1 cellular context compared by ENCODE assay signal in genomic region chr11:64743591-64744543, GRCh38.
A peak's percentile ranks its signal among the peaks of the same experiment; 100 is the strongest.
TF ChIP-seq lines count a peak whose summit lies in the region.

Gene RASGRP2 (minus strand): TSS chr11:64744142. CDS start chr11:64742866, 1,276 bp downstream.

TF ChIP-seq in K562, 482 proteins besides CTCF, POLR2A, EP300 and RAD21 (continued from another document and continues in another):
- TF ChIP-seq MGA (IDR thresholded peaks at IDR 0.05): no peak
- no peak for TF ChIP-seq KAT8 (IDR thresholded peaks at IDR 0.05; ENCODE audit: low read depth)
- TF ChIP-seq NR4A1 (CRISPR knock-in tag; IDR thresholded peaks at IDR 0.05): no peak
- no peak for TF ChIP-seq NR4A1 (tag; IDR thresholded peaks at IDR 0.05)
- no peak for TF ChIP-seq SP2 (IDR thresholded peaks at IDR 0.05; ENCODE audit: extremely low read depth, low read depth, low read length, poor library complexity, severe bottlenecking)
- TF ChIP-seq ZNF507 (tag; conservative IDR thresholded peaks at IDR 0.05): no peak
- TF ChIP-seq SLC30A9 (CRISPR knock-in tag; IDR thresholded peaks at IDR 0.05): no peak
- peak; percentile 96 for TF ChIP-seq BCOR (IDR thresholded peaks at IDR 0.05)
- TF ChIP-seq, protein P1, sequence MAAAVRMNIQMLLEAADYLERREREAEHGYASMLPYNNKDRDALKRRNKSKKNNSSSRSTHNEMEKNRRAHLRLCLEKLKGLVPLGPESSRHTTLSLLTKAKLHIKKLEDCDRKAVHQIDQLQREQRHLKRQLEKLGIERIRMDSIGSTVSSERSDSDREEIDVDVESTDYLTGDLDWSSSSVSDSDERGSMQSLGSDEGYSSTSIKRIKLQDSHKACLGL (CRISPR knock-in tag; IDR thresholded peaks at IDR 0.05; ENCODE audit: borderline replicate concordance, poor library complexity, severe bottlenecking): no peak
- no peak for TF ChIP-seq POLR2B (IDR thresholded peaks at IDR 0.05; ENCODE audit: low read depth, partially characterized antibody)
- peak; percentile 65 for TF ChIP-seq SMARCC2 (IDR thresholded peaks at IDR 0.05; ENCODE audit: low read depth)
- no peak for TF ChIP-seq TAF15 (IDR thresholded peaks at IDR 0.05; ENCODE audit: low read depth, low read length)
- TF ChIP-seq HMG20B (CRISPR knock-in tag; IDR thresholded peaks at IDR 0.05): no peak
- no peak for TF ChIP-seq COPS2 (conservative IDR thresholded peaks at IDR 0.05)
- TF ChIP-seq MYNN (IDR thresholded peaks at IDR 0.05): 0 out of 2 replicates have a peak, but pooled peaks have one; percentile 65
- TF ChIP-seq MYNN (CRISPR knock-in tag; IDR thresholded peaks at IDR 0.05): no peak
- peak; percentile 92 for TF ChIP-seq SAP30 (IDR thresholded peaks at IDR 0.05; ENCODE audit: borderline replicate concordance, insufficient read depth, low read depth, low read length, poor library complexity, severe bottlenecking)
- peak; percentile 89; the same call in 1 of the 2 replicates for TF ChIP-seq ZBTB7A (IDR thresholded peaks at IDR 0.05; ENCODE audit: borderline replicate concordance, control insufficient read depth, low read depth, low read length)
- TF ChIP-seq KLF1 (tag; IDR thresholded peaks at IDR 0.05): no peak
- TF ChIP-seq, protein P2, sequence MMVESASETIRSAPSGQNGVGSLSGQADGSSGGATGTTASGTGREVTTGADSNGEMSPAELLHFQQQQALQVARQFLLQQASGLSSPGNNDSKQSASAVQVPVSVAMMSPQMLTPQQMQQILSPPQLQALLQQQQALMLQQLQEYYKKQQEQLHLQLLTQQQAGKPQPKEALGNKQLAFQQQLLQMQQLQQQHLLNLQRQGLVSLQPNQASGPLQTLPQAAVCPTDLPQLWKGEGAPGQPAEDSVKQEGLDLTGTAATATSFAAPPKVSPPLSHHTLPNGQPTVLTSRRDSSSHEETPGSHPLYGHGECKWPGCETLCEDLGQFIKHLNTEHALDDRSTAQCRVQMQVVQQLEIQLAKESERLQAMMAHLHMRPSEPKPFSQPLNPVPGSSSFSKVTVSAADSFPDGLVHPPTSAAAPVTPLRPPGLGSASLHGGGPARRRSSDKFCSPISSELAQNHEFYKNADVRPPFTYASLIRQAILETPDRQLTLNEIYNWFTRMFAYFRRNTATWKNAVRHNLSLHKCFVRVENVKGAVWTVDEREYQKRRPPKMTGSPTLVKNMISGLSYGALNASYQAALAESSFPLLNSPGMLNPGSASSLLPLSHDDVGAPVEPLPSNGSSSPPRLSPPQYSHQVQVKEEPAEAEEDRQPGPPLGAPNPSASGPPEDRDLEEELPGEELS (CRISPR knock-in tag; IDR thresholded peaks at IDR 0.05; ENCODE audit: borderline replicate concordance): no peak
- TF ChIP-seq ATF1 (CRISPR knock-in tag; IDR thresholded peaks at IDR 0.05): no peak
- peak; percentile 66 for TF ChIP-seq ATF1 (tag; IDR thresholded peaks at IDR 0.05)
- TF ChIP-seq ZNF561 (CRISPR knock-in tag; conservative IDR thresholded peaks at IDR 0.05): no peak
- TF ChIP-seq OTX1 (CRISPR knock-in tag; IDR thresholded peaks at IDR 0.05): no peak
- TF ChIP-seq NFIX (CRISPR knock-in tag; IDR thresholded peaks at IDR 0.05; ENCODE audit: low read depth): no peak
- peak; percentile 13 for TF ChIP-seq FIP1L1 (IDR thresholded peaks at IDR 0.05; ENCODE audit: low read depth, low read length, poor library complexity, severe bottlenecking)
- TF ChIP-seq SRSF3 (IDR thresholded peaks at IDR 0.05; ENCODE audit: insufficient read depth, low read length): no peak
- no peak for TF ChIP-seq IRF2 (CRISPR knock-in tag; IDR thresholded peaks at IDR 0.05)
- TF ChIP-seq MYC (IDR thresholded peaks at IDR 0.05; ENCODE audit: low read depth, low read length): no peak
- no peak for TF ChIP-seq MYC (CRISPR knock-in tag; IDR thresholded peaks at IDR 0.05; ENCODE audit: borderline replicate concordance, low read depth)
- no peak for TF ChIP-seq HNRNPK (IDR thresholded peaks at IDR 0.05; ENCODE audit: low read depth, low read length, poor library complexity, severe bottlenecking)
- no peak for TF ChIP-seq ZNF347 (CRISPR knock-in tag; IDR thresholded peaks at IDR 0.05; ENCODE audit: low read depth)
- 0 out of 2 replicates have a peak, but pooled peaks have one; percentile 24 for TF ChIP-seq SOX6 (IDR thresholded peaks at IDR 0.05)
- no peak for TF ChIP-seq PBX2 (CRISPR knock-in tag; IDR thresholded peaks at IDR 0.05; ENCODE audit: low read depth)
- no peak for TF ChIP-seq PBX2 (tag; conservative IDR thresholded peaks at IDR 0.05; ENCODE audit: low read depth)
- TF ChIP-seq ELF1 (tag; IDR thresholded peaks at IDR 0.05): no peak
- peak; percentile 34; the same call in 1 of the 2 replicates for TF ChIP-seq CC2D1A (IDR thresholded peaks at IDR 0.05)
- TF ChIP-seq RREB1 (CRISPR knock-in tag; IDR thresholded peaks at IDR 0.05): no peak
- TF ChIP-seq, protein P3, sequence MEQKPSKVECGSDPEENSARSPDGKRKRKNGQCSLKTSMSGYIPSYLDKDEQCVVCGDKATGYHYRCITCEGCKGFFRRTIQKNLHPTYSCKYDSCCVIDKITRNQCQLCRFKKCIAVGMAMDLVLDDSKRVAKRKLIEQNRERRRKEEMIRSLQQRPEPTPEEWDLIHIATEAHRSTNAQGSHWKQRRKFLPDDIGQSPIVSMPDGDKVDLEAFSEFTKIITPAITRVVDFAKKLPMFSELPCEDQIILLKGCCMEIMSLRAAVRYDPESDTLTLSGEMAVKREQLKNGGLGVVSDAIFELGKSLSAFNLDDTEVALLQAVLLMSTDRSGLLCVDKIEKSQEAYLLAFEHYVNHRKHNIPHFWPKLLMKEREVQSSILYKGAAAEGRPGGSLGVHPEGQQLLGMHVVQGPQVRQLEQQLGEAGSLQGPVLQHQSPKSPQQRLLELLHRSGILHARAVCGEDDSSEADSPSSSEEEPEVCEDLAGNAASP (IDR thresholded peaks at IDR 0.05): no peak
